Comparison of ENCODE assay signal across 12 cellular contexts in genomic region chr13:98214008-98214643, GRCh38. TPM values are rescaled to one million over a fixed set of nuclear protein-coding genes. Genes with fewer than 3 reads are reported as not detected.
DNase-seq lines count a peak whose midpoint lies in the region; ATAC-seq and TF ChIP-seq lines count a peak whose summit lies in the region.
"Had no signal": no experiment of that assay in that cellular context is flagged by ENCODE, and none has a peak within 500 bp of the region (broad histone marks: within the 10 kb centered on the region; RNA-seq: fewer than 3 reads in every experiment).

No MANE protein-coding gene starts in this region.

- H3K36me3 ChIP-seq in brain microvascular endothelial cell (replicated peaks) = no peaks in the 10 kb centered on the region
- no peaks in the 10 kb centered on the region for H3K36me3 ChIP-seq in upper lobe of right lung
- H3K36me3 ChIP-seq: adrenal gland, neutrophil had no signal

- H3K36me3 Mint-ChIP-seq in T-helper 17 cell (ENCODE audit: low read depth) = no peaks in the 10 kb centered on the region
- no peaks in the 10 kb centered on the region for H3K36me3 Mint-ChIP-seq in activated CD4-positive, alpha-beta T cell treated with anti-CD3 and anti-CD28 coated beads for 36 hours (ENCODE audit: low read depth)

- DNase-seq in NCI-H2107 treated with DMSO at 0.1 percent for 48 hours (lab: John Stamatoyannopoulos, UW; ENCODE audit: unreplicated experiment) (peak; percentile 17), NCI-H2107 (lab: John Stamatoyannopoulos, UW) (no peak), brain microvascular endothelial cell (no peak), lung microvascular endothelial cell (ENCODE audit: low read depth in 2 of 2) (peak; percentile 38 to 52), upper lobe of right lung (no peak), NCI-H345 (lab: John Stamatoyannopoulos, UW) (no peak), T-helper 17 cell (no peak)
- DNase-seq in activated CD4-positive, alpha-beta T cell treated with anti-CD3 and anti-CD28 coated beads for 36 hours = no peak
- DNase-seq: activated CD4-positive, alpha-beta T cell treated with anti-CD3 and anti-CD28 coated beads for 48 hours; adrenal gland; foreskin melanocyte had no signal

- intact Hi-C loops in upper lobe of right lung (cut with DNase I) = no loop called here
- intact Hi-C loops in activated CD4-positive, alpha-beta T cell treated with anti-CD3 and anti-CD28 coated beads for 36 hours (cut with DNase I, micrococcal nuclease) = no loop called here

- H3K27ac ChIP-seq in brain microvascular endothelial cell (peak overlapping the region; percentile 3), upper lobe of right lung (no peak overlapping the region)
- H3K27ac ChIP-seq: neutrophil had no signal

- no peaks in the 10 kb centered on the region for H3K27me3 ChIP-seq in brain microvascular endothelial cell (replicated peaks)
- no peaks in the 10 kb centered on the region for H3K27me3 ChIP-seq in upper lobe of right lung
- H3K27me3 ChIP-seq: adrenal gland, neutrophil had no signal

- peak; percentile 8 for ATAC-seq in upper lobe of right lung
- no peak for ATAC-seq in T-helper 17 cell
- no peak for ATAC-seq in activated CD4-positive, alpha-beta T cell treated with anti-CD3 and anti-CD28 coated beads for 36 hours

- H3K4me1 ChIP-seq in upper lobe of right lung = peaks cover 36% of the 10 kb centered on the region

- TF ChIP-seq CTCF in brain microvascular endothelial cell (IDR thresholded peaks at IDR 0.05; ENCODE audit: low read depth, low read length, missing control alignments) (no peak), upper lobe of right lung (IDR thresholded peaks at IDR 0.05) (no peak)

- no peak overlapping the region for H3K27ac Mint-ChIP-seq in T-helper 17 cell
- no peak overlapping the region for H3K27ac Mint-ChIP-seq in activated CD4-positive, alpha-beta T cell treated with anti-CD3 and anti-CD28 coated beads for 36 hours

- CTCF ChIA-PET in activated CD4-positive, alpha-beta T cell treated with anti-CD3 and anti-CD28 coated beads for 36 hours (lab: Charles Lee) = no interaction called here

- H3K4me3 ChIP-seq in brain microvascular endothelial cell (ENCODE audit: low read depth, low read length) (no peak overlapping the region), upper lobe of right lung (no peak overlapping the region)
- H3K4me3 ChIP-seq: adrenal gland had no signal

- no peak overlapping the region for H3K4me3 Mint-ChIP-seq in T-helper 17 cell
- H3K4me3 Mint-ChIP-seq in activated CD4-positive, alpha-beta T cell treated with anti-CD3 and anti-CD28 coated beads for 36 hours = no peak overlapping the region

- no peaks in the 10 kb centered on the region for H3K9me3 Mint-ChIP-seq in activated CD4-positive, alpha-beta T cell treated with anti-CD3 and anti-CD28 coated beads for 36 hours (ENCODE audit: low read depth)

- in situ Hi-C loops in brain microvascular endothelial cell (cut with HindIII; ENCODE audit: low pct_ligation_motif_present, low sequenced_read_pairs) = no loop called here

- H3K4me1 Mint-ChIP-seq in T-helper 17 cell = no peaks in the 10 kb centered on the region
- no peaks in the 10 kb centered on the region for H3K4me1 Mint-ChIP-seq in activated CD4-positive, alpha-beta T cell treated with anti-CD3 and anti-CD28 coated beads for 36 hours

- POLR2A ChIA-PET in activated CD4-positive, alpha-beta T cell treated with anti-CD3 and anti-CD28 coated beads for 36 hours (lab: Charles Lee) = no interaction called here

- no peaks in the 10 kb centered on the region for H3K9me3 ChIP-seq in upper lobe of right lung
- no peaks in the 10 kb centered on the region for H3K9me3 ChIP-seq in T-helper 17 cell (ENCODE audit: control insufficient read depth, low read length, poor library complexity, severe bottlenecking)
- H3K9me3 ChIP-seq: adrenal gland, neutrophil had no signal

- H3K27me3 Mint-ChIP-seq in T-helper 17 cell = peaks cover 26% of the 10 kb centered on the region
- H3K27me3 Mint-ChIP-seq in activated CD4-positive, alpha-beta T cell treated with anti-CD3 and anti-CD28 coated beads for 36 hours = peaks cover 2% of the 10 kb centered on the region

RNA-seq across cellular contexts. Expression of gene RNF113B, which starts 37.1 kb away (rescaled TPM):
- total RNA-seq in lung microvascular endothelial cell (not detected in 2 replicates), upper lobe of right lung (not detected), T-helper 17 cell (not detected)
- not detected for total RNA-seq in activated CD4-positive, alpha-beta T cell treated with anti-CD3 and anti-CD28 coated beads for 36 hours

Comparison
In these comparisons a context has a peak if more than half of its experiments do, and no peak if none do; other contexts are left out.
1. DNase-seq: peak in NCI-H2107 treated with DMSO at 0.1 percent for 48 hours (single experiment) and lung microvascular endothelial cell (2 of 2); none in NCI-H2107 (single experiment), brain microvascular endothelial cell (single experiment), upper lobe of right lung (single experiment), NCI-H345 (single experiment), T-helper 17 cell (0 of 3) and activated CD4-positive, alpha-beta T cell treated with anti-CD3 and anti-CD28 coated beads for 36 hours (single experiment).